ENCODE assay signal across 14 cellular contexts in genomic region chr2:71619230-71619741, GRCh38.
DNase-seq lines count a peak whose midpoint lies in the region; ATAC-seq and TF ChIP-seq lines count a peak whose summit lies in the region.
"Had no signal": no experiment of that assay in that cellular context is flagged by ENCODE, and none has a peak within 500 bp of the region (broad histone marks: within the 10 kb centered on the region; RNA-seq: fewer than 3 reads in every experiment).

No MANE protein-coding gene starts in this region.

- no peak for TF ChIP-seq CTCF in activated CD8-positive, alpha-beta T cell treated with anti-CD3 and anti-CD28 coated beads for 36 hours (IDR thresholded peaks at IDR 0.05)
- no peak for TF ChIP-seq CTCF in lung (IDR thresholded peaks at IDR 0.05; ENCODE audit: control extremely low read depth, extremely low read depth)
- no peak for TF ChIP-seq CTCF in type B pancreatic cell (conservative IDR thresholded peaks at IDR 0.05)

- CTCF ChIA-PET in activated CD8-positive, alpha-beta T cell treated with anti-CD3 and anti-CD28 coated beads, Interleukin-2, amount 10 ng/mL, durations not matched to agents 7 days and 5 days (lab: Charles Lee): no interaction called here
- CTCF ChIA-PET in activated CD8-positive, alpha-beta T cell treated with anti-CD3 and anti-CD28 coated beads for 36 hours (lab: Charles Lee): no interaction called here
- CTCF ChIA-PET in activated CD8-positive, alpha-beta memory T cell treated with anti-CD3 and anti-CD28 coated beads, Interleukin-2, amount 10 ng/mL, durations not matched to agents 7 days and 5 days (lab: Charles Lee): no interaction called here

- no peak overlapping the region for H3K4me3 Mint-ChIP-seq in activated CD8-positive, alpha-beta T cell treated with anti-CD3 and anti-CD28 coated beads, Interleukin-2, amount 10 ng/mL, durations not matched to agents 7 days and 5 days
- no peak overlapping the region for H3K4me3 Mint-ChIP-seq in activated CD8-positive, alpha-beta T cell treated with anti-CD3 and anti-CD28 coated beads for 36 hours
- no peak overlapping the region for H3K4me3 Mint-ChIP-seq in activated CD8-positive, alpha-beta memory T cell treated with anti-CD3 and anti-CD28 coated beads, Interleukin-2, amount 10 ng/mL, durations not matched to agents 7 days and 5 days
- no peak overlapping the region for H3K4me3 Mint-ChIP-seq in type B pancreatic cell
- H3K4me3 Mint-ChIP-seq: activated naive CD8-positive, alpha-beta T cell treated with anti-CD3 and anti-CD28 coated beads, Interleukin-2, amount 10 ng/mL, durations not matched to agents 7 days and 5 days; naive thymus-derived CD8-positive, alpha-beta T cell had no signal

- no peaks in the 10 kb centered on the region for H3K9me3 ChIP-seq in lung (ENCODE audit: control insufficient read depth in 2 of 2, insufficient read depth in 1 of 2, low read length in 1 of 2)
- H3K9me3 ChIP-seq: thyroid gland had no signal

- H3K27me3 Mint-ChIP-seq in activated CD8-positive, alpha-beta T cell treated with anti-CD3 and anti-CD28 coated beads, Interleukin-2, amount 10 ng/mL, durations not matched to agents 7 days and 5 days (ENCODE audit: low read depth): no peaks in the 10 kb centered on the region
- H3K27me3 Mint-ChIP-seq in activated CD8-positive, alpha-beta T cell treated with anti-CD3 and anti-CD28 coated beads for 36 hours: peaks cover 4% of the 10 kb centered on the region
- no peaks in the 10 kb centered on the region for H3K27me3 Mint-ChIP-seq in activated CD8-positive, alpha-beta memory T cell treated with anti-CD3 and anti-CD28 coated beads, Interleukin-2, amount 10 ng/mL, durations not matched to agents 7 days and 5 days
- H3K27me3 Mint-ChIP-seq in type B pancreatic cell: no peaks in the 10 kb centered on the region

- POLR2A ChIA-PET in activated CD8-positive, alpha-beta T cell treated with anti-CD3 and anti-CD28 coated beads, Interleukin-2, amount 10 ng/mL, durations not matched to agents 7 days and 5 days (lab: Charles Lee): interaction anchor here (0.6 kb wide), 1 partner anchor 336 kb away, joined by 3 read pairs; no protein-coding TSS in a partner anchor
- POLR2A ChIA-PET in activated CD8-positive, alpha-beta T cell treated with anti-CD3 and anti-CD28 coated beads for 36 hours (lab: Charles Lee): no interaction called here

- no peak overlapping the region for H3K27ac Mint-ChIP-seq in activated CD8-positive, alpha-beta T cell treated with anti-CD3 and anti-CD28 coated beads, Interleukin-2, amount 10 ng/mL, durations not matched to agents 7 days and 5 days
- H3K27ac Mint-ChIP-seq in activated CD8-positive, alpha-beta T cell treated with anti-CD3 and anti-CD28 coated beads for 36 hours: no peak overlapping the region
- no peak overlapping the region for H3K27ac Mint-ChIP-seq in activated CD8-positive, alpha-beta memory T cell treated with anti-CD3 and anti-CD28 coated beads, Interleukin-2, amount 10 ng/mL, durations not matched to agents 7 days and 5 days
- H3K27ac Mint-ChIP-seq in type B pancreatic cell: no peak overlapping the region
- H3K27ac Mint-ChIP-seq: activated naive CD8-positive, alpha-beta T cell treated with anti-CD3 and anti-CD28 coated beads, Interleukin-2, amount 10 ng/mL, durations not matched to agents 7 days and 5 days had no signal

- 80 to 82% methylated on average over 15 of the region's 15 CpGs for WGBS in lung, 2 donors

- no peaks in the 10 kb centered on the region for H3K27me3 ChIP-seq in lung (ENCODE audit: control insufficient read depth, insufficient read depth)
- H3K27me3 ChIP-seq: thyroid gland had no signal

- peak; percentile 32 for ATAC-seq in activated CD8-positive, alpha-beta T cell treated with anti-CD3 and anti-CD28 coated beads, Interleukin-2, amount 10 ng/mL, durations not matched to agents 7 days and 5 days
- no peak for ATAC-seq in activated CD8-positive, alpha-beta T cell treated with anti-CD3 and anti-CD28 coated beads for 36 hours
- peak; percentile 38 for ATAC-seq in activated CD8-positive, alpha-beta memory T cell treated with anti-CD3 and anti-CD28 coated beads, Interleukin-2, amount 10 ng/mL, durations not matched to agents 7 days and 5 days
- ATAC-seq in lung (ENCODE audit: insufficient read depth, low FRiP score) (no peak), HG03139 (IDR thresholded peaks at IDR 0.05; ENCODE audit: unreplicated experiment) (no peak), HG02642 (IDR thresholded peaks at IDR 0.05; ENCODE audit: poor library complexity, unreplicated experiment) (no peak)
- ATAC-seq: naive thymus-derived CD8-positive, alpha-beta T cell had no signal

- no peaks in the 10 kb centered on the region for H3K9me3 Mint-ChIP-seq in activated CD8-positive, alpha-beta T cell treated with anti-CD3 and anti-CD28 coated beads, Interleukin-2, amount 10 ng/mL, durations not matched to agents 7 days and 5 days (ENCODE audit: insufficient read depth)
- H3K9me3 Mint-ChIP-seq in activated CD8-positive, alpha-beta T cell treated with anti-CD3 and anti-CD28 coated beads for 36 hours: no peaks in the 10 kb centered on the region
- no peaks in the 10 kb centered on the region for H3K9me3 Mint-ChIP-seq in activated CD8-positive, alpha-beta memory T cell treated with anti-CD3 and anti-CD28 coated beads, Interleukin-2, amount 10 ng/mL, durations not matched to agents 7 days and 5 days (ENCODE audit: low read depth)
- H3K9me3 Mint-ChIP-seq in type B pancreatic cell: no peaks in the 10 kb centered on the region
- H3K9me3 Mint-ChIP-seq: activated naive CD8-positive, alpha-beta T cell treated with anti-CD3 and anti-CD28 coated beads, Interleukin-2, amount 10 ng/mL, durations not matched to agents 7 days and 5 days; naive thymus-derived CD8-positive, alpha-beta T cell had no signal

- no peak overlapping the region for H3K27ac ChIP-seq in lung (ENCODE audit: low read depth in 1 of 2, low read length in 1 of 2)
- H3K27ac ChIP-seq: thyroid gland, WERI-Rb-1 had no signal

- H3K36me3 Mint-ChIP-seq in activated CD8-positive, alpha-beta T cell treated with anti-CD3 and anti-CD28 coated beads, Interleukin-2, amount 10 ng/mL, durations not matched to agents 7 days and 5 days (ENCODE audit: low read depth): no peaks in the 10 kb centered on the region
- no peaks in the 10 kb centered on the region for H3K36me3 Mint-ChIP-seq in activated CD8-positive, alpha-beta T cell treated with anti-CD3 and anti-CD28 coated beads for 36 hours (ENCODE audit: low read depth)
- no peaks in the 10 kb centered on the region for H3K36me3 Mint-ChIP-seq in activated CD8-positive, alpha-beta memory T cell treated with anti-CD3 and anti-CD28 coated beads, Interleukin-2, amount 10 ng/mL, durations not matched to agents 7 days and 5 days
- H3K36me3 Mint-ChIP-seq in type B pancreatic cell: no peaks in the 10 kb centered on the region
- H3K36me3 Mint-ChIP-seq: activated naive CD8-positive, alpha-beta T cell treated with anti-CD3 and anti-CD28 coated beads, Interleukin-2, amount 10 ng/mL, durations not matched to agents 7 days and 5 days; naive thymus-derived CD8-positive, alpha-beta T cell had no signal

- peaks cover 7 to 16% of the 10 kb centered on the region in 2 donors for H3K4me1 ChIP-seq in lung (ENCODE audit: control insufficient read depth in 2 of 2, insufficient read depth in 2 of 2, low read length in 2 of 2)

- intact Hi-C loops in activated CD8-positive, alpha-beta T cell treated with anti-CD3 and anti-CD28 coated beads for 36 hours (cut with micrococcal nuclease): no loop called here

- no peaks in the 10 kb centered on the region for H3K36me3 ChIP-seq in lung (ENCODE audit: control insufficient read depth in 2 of 2, insufficient read depth in 2 of 2, low read length in 2 of 2)
- H3K36me3 ChIP-seq: thyroid gland, WERI-Rb-1 had no signal

- peak; percentile 18 for DNase-seq in activated CD8-positive, alpha-beta T cell treated with anti-CD3 and anti-CD28 coated beads, Interleukin-2, amount 10 ng/mL, durations not matched to agents 7 days and 5 days
- DNase-seq in activated CD8-positive, alpha-beta T cell treated with anti-CD3 and anti-CD28 coated beads for 36 hours: no peak
- peak; percentile 39 for DNase-seq in activated CD8-positive, alpha-beta memory T cell treated with anti-CD3 and anti-CD28 coated beads, Interleukin-2, amount 10 ng/mL, durations not matched to agents 7 days and 5 days
- DNase-seq in lung (ENCODE audit: low spot score) (peak; percentile 26), type B pancreatic cell (ENCODE audit: extremely low spot score, unreplicated experiment) (peak; percentile 65), NCI-H2107 (lab: John Stamatoyannopoulos, UW) (no peak)
- DNase-seq: ACHN; activated naive CD8-positive, alpha-beta T cell treated with anti-CD3 and anti-CD28 coated beads, Interleukin-2, amount 10 ng/mL, durations not matched to agents 7 days and 5 days; naive thymus-derived CD8-positive, alpha-beta T cell; NCI-H187 treated with DMSO at 0.1 percent for 48 hours; thyroid gland; WERI-Rb-1 had no signal

- no peaks in the 10 kb centered on the region for H3K4me1 Mint-ChIP-seq in activated CD8-positive, alpha-beta T cell treated with anti-CD3 and anti-CD28 coated beads, Interleukin-2, amount 10 ng/mL, durations not matched to agents 7 days and 5 days (ENCODE audit: low read depth)
- H3K4me1 Mint-ChIP-seq in activated CD8-positive, alpha-beta T cell treated with anti-CD3 and anti-CD28 coated beads for 36 hours (ENCODE audit: low read depth): no peaks in the 10 kb centered on the region
- no peaks in the 10 kb centered on the region for H3K4me1 Mint-ChIP-seq in activated CD8-positive, alpha-beta memory T cell treated with anti-CD3 and anti-CD28 coated beads, Interleukin-2, amount 10 ng/mL, durations not matched to agents 7 days and 5 days
- peaks cover 11% of the 10 kb centered on the region for H3K4me1 Mint-ChIP-seq in type B pancreatic cell (ENCODE audit: unreplicated experiment)
- H3K4me1 Mint-ChIP-seq: activated naive CD8-positive, alpha-beta T cell treated with anti-CD3 and anti-CD28 coated beads, Interleukin-2, amount 10 ng/mL, durations not matched to agents 7 days and 5 days; naive thymus-derived CD8-positive, alpha-beta T cell had no signal

- no peak overlapping the region for H3K4me3 ChIP-seq in lung
- H3K4me3 ChIP-seq: thyroid gland had no signal

Comparison
In these comparisons a context has a peak if more than half of its experiments do, and no peak if none do; other contexts are left out.
1. ATAC-seq: peak in activated CD8-positive, alpha-beta T cell treated with anti-CD3 and anti-CD28 coated beads, Interleukin-2, amount 10 ng/mL, durations not matched to agents 7 days and 5 days (single experiment) and activated CD8-positive, alpha-beta memory T cell treated with anti-CD3 and anti-CD28 coated beads, Interleukin-2, amount 10 ng/mL, durations not matched to agents 7 days and 5 days (single experiment); none in activated CD8-positive, alpha-beta T cell treated with anti-CD3 and anti-CD28 coated beads for 36 hours (single experiment), lung (single experiment), HG03139 (single experiment) and HG02642 (single experiment).
2. DNase-seq: peak in activated CD8-positive, alpha-beta T cell treated with anti-CD3 and anti-CD28 coated beads, Interleukin-2, amount 10 ng/mL, durations not matched to agents 7 days and 5 days (single experiment), activated CD8-positive, alpha-beta memory T cell treated with anti-CD3 and anti-CD28 coated beads, Interleukin-2, amount 10 ng/mL, durations not matched to agents 7 days and 5 days (single experiment), lung (single experiment) and type B pancreatic cell (single experiment); none in activated CD8-positive, alpha-beta T cell treated with anti-CD3 and anti-CD28 coated beads for 36 hours (single experiment) and NCI-H2107 (single experiment).